In the genomic region with DNA sequence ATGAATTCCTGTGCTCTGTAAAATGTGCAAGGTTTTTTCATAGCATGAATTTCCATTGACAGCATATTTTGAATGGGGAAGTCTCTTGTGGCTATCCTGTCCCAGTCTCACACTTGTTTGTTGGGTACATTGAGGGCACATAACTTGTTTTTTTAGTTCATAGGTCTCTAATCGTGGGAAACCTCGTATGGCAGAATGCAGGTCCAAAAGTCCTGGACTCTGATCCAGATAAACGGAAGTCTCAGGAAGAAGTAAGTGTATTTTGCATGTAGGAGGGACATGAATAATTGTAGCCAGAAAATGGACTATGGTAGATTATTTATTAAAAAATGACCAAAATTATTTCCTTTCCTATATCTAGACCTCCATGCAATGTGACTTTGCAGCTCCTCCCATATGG, we compare ENCODE assay signal across 12 cellular contexts. TPM values are rescaled to one million over a fixed set of nuclear protein-coding genes. Genes with fewer than 3 reads are reported as not detected.
"Had no signal": no experiment of that assay in that cellular context is flagged by ENCODE, and none has a peak within 500 bp of the region (broad histone marks: within the 10 kb centered on the region; RNA-seq: fewer than 3 reads in every experiment).

No MANE protein-coding gene starts in this region.

- H3K4me3 ChIP-seq: GM23248, GM23338, HAP-1 had no signal

- H3K27ac ChIP-seq: GM23248 had no signal

- H3K9me3 ChIP-seq: HAP-1 had no signal

- H3K9ac ChIP-seq: GM23248 had no signal

- H3K4me1 ChIP-seq: HAP-1 had no signal

- H2AFZ ChIP-seq: GM23248, GM23338 had no signal

- H3K36me3 ChIP-seq: HAP-1 had no signal

- FAIRE-seq: H1, H54 had no signal

- DNase-seq: GM23248, GOT3, H7, H9, HCEC 1CT, HFFc6 had no signal

- ATAC-seq: GM23338, HCT116 had no signal

- H3K4me2 ChIP-seq: GM23338 had no signal

RNA-seq across cellular contexts. Expression of a gene that starts 20.9 kb away (rescaled TPM):
- total RNA-seq: H4 had no signal
